In genomic region chr22:42519544-42520237, GRCh38 we compare ENCODE assay signal across 8 cellular contexts. TPM values are rescaled to one million over a fixed set of nuclear protein-coding genes. Genes with fewer than 3 reads are reported as not detected.
DNase-seq lines count a peak whose midpoint lies in the region; ATAC-seq and TF ChIP-seq lines count a peak whose summit lies in the region.

RRP7A (minus strand) TSS chr22:42519796; CDS start chr22:42519786, 10 bp downstream.

- no peaks in the 10 kb centered on the region for H3K27me3 ChIP-seq in CD4-positive, alpha-beta T cell (ENCODE audit: control insufficient read depth, insufficient read depth, low read length)

- peak within 1 kb of the TSS; percentile 92 for H3K27ac Mint-ChIP-seq in CD4-positive, alpha-beta T cell
- H3K27ac Mint-ChIP-seq in natural killer cell treated with Interleukin-12 subunit alpha and Interleukin-12 subunit beta and Interleukin-15 and Interleukin-18, amount 100 ng/mL, for 72 hours: peak within 1 kb of the TSS; percentile 86 to 94

- peak within 1 kb of the TSS; percentile 100 for H3K4me3 Mint-ChIP-seq in CD4-positive, alpha-beta T cell
- H3K4me3 Mint-ChIP-seq in natural killer cell treated with Interleukin-12 subunit alpha and Interleukin-12 subunit beta and Interleukin-15 and Interleukin-18, amount 100 ng/mL, for 72 hours: peak within 1 kb of the TSS; percentile 97

- no peaks in the 10 kb centered on the region for H3K9me3 ChIP-seq in CD4-positive, alpha-beta T cell (ENCODE audit: control insufficient read depth, low read length)

- peak within 1 kb of the TSS; percentile 64 for H3K27ac ChIP-seq in CD4-positive, alpha-beta T cell (ENCODE audit: low read depth, low read length)
- peak within 1 kb of the TSS; percentile 64 for H3K27ac ChIP-seq in RWPE1

- peak; percentile 91 for ATAC-seq in CD4-positive, alpha-beta T cell (ENCODE audit: poor library complexity)
- ATAC-seq in GM19328 (IDR thresholded peaks at IDR 0.05; ENCODE audit: unreplicated experiment): peak; percentile 65
- ATAC-seq in natural killer cell treated with Interleukin-12 subunit alpha and Interleukin-12 subunit beta and Interleukin-15 and Interleukin-18, amount 100 ng/mL, for 72 hours: peak; percentile 94 to 98

- POLR2A ChIA-PET in CD4-positive, alpha-beta T cell (lab: Charles Lee): no interaction called here
- POLR2A ChIA-PET in RWPE1 (lab: Yijun Ruan, JAX; ENCODE audit: low non-redundant PET): no interaction called here

- intact Hi-C loops in CD4-positive, alpha-beta T cell (cut with DNase I, micrococcal nuclease): loop anchor here (2.0 to 10.0 kb wide), 4 partner anchors 19 to 435 kb away; partner anchors contain the start of gene POLDIP3 (in 1 of the 2)

- no peaks in the 10 kb centered on the region for H3K27me3 Mint-ChIP-seq in CD4-positive, alpha-beta T cell
- no peaks in the 10 kb centered on the region for H3K27me3 Mint-ChIP-seq in natural killer cell treated with Interleukin-12 subunit alpha and Interleukin-12 subunit beta and Interleukin-15 and Interleukin-18, amount 100 ng/mL, for 72 hours

- H3K4me1 Mint-ChIP-seq in CD4-positive, alpha-beta T cell (ENCODE audit: low read depth): peaks cover 14% of the 10 kb centered on the region
- peaks cover 12 to 13% of the 10 kb centered on the region in 2 donors for H3K4me1 Mint-ChIP-seq in natural killer cell treated with Interleukin-12 subunit alpha and Interleukin-12 subunit beta and Interleukin-15 and Interleukin-18, amount 100 ng/mL, for 72 hours (ENCODE audit: low read depth in 2 of 2)

- TF ChIP-seq CTCF in CD4-positive, alpha-beta T cell (IDR thresholded peaks at IDR 0.05): no peak
- TF ChIP-seq CTCF in RWPE1 (conservative IDR thresholded peaks at IDR 0.05; ENCODE audit: low read depth): no peak
- no peak for TF ChIP-seq CTCF in fibroblast of pulmonary artery (IDR thresholded peaks at IDR 0.05; ENCODE audit: low read length, missing control alignments)

- DNase-seq in CD4-positive, alpha-beta T cell: peak; percentile 67 to 91 (median 82)
- DNase-seq in HT1080 (ENCODE audit: low read depth): peak; percentile 48
- peak; percentile 50 for DNase-seq in RWPE1 (ENCODE audit: low spot score)
- peak; percentile 77 for DNase-seq in activated T-helper 9 cell treated with anti-CD3 and anti-CD28 coated beads, Interleukin-2, amount 50 U/mL, for 16 hours (ENCODE audit: low read depth)
- DNase-seq in fibroblast of pulmonary artery (ENCODE audit: low read depth): peak; percentile 60
- DNase-seq in natural killer cell treated with Interleukin-12 subunit alpha and Interleukin-12 subunit beta and Interleukin-15 and Interleukin-18, amount 100 ng/mL, for 72 hours (ENCODE audit: low spot score): peak; percentile 85
- DNase-seq in stimulated activated naive CD4-positive, alpha-beta T cell (lab: John Stamatoyannopoulos, UW): peak; percentile 67 to 85 (median 78)

- CTCF ChIA-PET in CD4-positive, alpha-beta T cell (lab: Charles Lee): no interaction called here
- CTCF ChIA-PET in RWPE1 (lab: Yijun Ruan, JAX): no interaction called here

- peak within 1 kb of the TSS; percentile 71 for H3K4me3 ChIP-seq in fibroblast of pulmonary artery (replicated peaks; ENCODE audit: low read depth, low read length)

- H3K36me3 Mint-ChIP-seq in CD4-positive, alpha-beta T cell (ENCODE audit: low read depth): peaks cover 16% of the 10 kb centered on the region
- peaks cover 6% of the 10 kb centered on the region for H3K36me3 Mint-ChIP-seq in natural killer cell treated with Interleukin-12 subunit alpha and Interleukin-12 subunit beta and Interleukin-15 and Interleukin-18, amount 100 ng/mL, for 72 hours

- H3K9me3 Mint-ChIP-seq in CD4-positive, alpha-beta T cell: no peaks in the 10 kb centered on the region
- no peaks in the 10 kb centered on the region for H3K9me3 Mint-ChIP-seq in natural killer cell treated with Interleukin-12 subunit alpha and Interleukin-12 subunit beta and Interleukin-15 and Interleukin-18, amount 100 ng/mL, for 72 hours

RNA-seq across cellular contexts. Expression of gene RRP7A, which starts in this region (rescaled TPM):
- total RNA-seq in CD4-positive, alpha-beta T cell: 10 to 100 TPM; 45.4 to 48.3 TPM
- total RNA-seq in HT1080 (2014; rRNA removed; shearing (Covaris generic)): 48.7 and 50.0 TPM in 2 replicates
- polyA plus RNA-seq in HT1080 (2015; cell fraction: cytosol; rRNA removed): 29.6 and 36.0 TPM in 2 replicates
- polyA plus RNA-seq in HT1080 (2015; cell fraction: nucleus; rRNA removed): 24.0 and 24.6 TPM in 2 replicates
- total RNA-seq in natural killer cell treated with Interleukin-12 subunit alpha and Interleukin-12 subunit beta and Interleukin-15 and Interleukin-18, amount 100 ng/mL, for 72 hours: 100 to 1,000 TPM in 1 of 2 donors, 10 to 100 TPM in 1; 81.8 to 119 TPM

Comparison
In these comparisons a context has a peak if more than half of its experiments do, and no peak if none do; other contexts are left out.
1. Peak in every context shown above with its lines: DNase-seq, ATAC-seq, H3K4me3 ChIP-seq and H3K27ac ChIP-seq.